In genomic region chr14:90382491-90383125, GRCh38 we compare ENCODE assay signal across 2 cellular contexts.
TF ChIP-seq lines count a peak whose summit lies in the region.

No MANE protein-coding gene starts in this region.

TF ChIP-seq in HEK293, 187 proteins besides CTCF, POLR2A, EP300 and RAD21:
- TF ChIP-seq ZBTB44 (tag by site-specific recombination; IDR thresholded peaks at IDR 0.05): no peak
- 0 out of 2 replicates have a peak, but pooled peaks have one; percentile 22 for TF ChIP-seq ZSCAN23 (tag by site-specific recombination; IDR thresholded peaks at IDR 0.05)
- TF ChIP-seq GFI1B (tag by site-specific recombination; IDR thresholded peaks at IDR 0.05): 0 out of 2 replicates have a peak, but pooled peaks have one; percentile 19
- no peak for TF ChIP-seq ZSCAN30 (tag by site-specific recombination; IDR thresholded peaks at IDR 0.05)
- no peak for TF ChIP-seq ZNF146 (tag by site-specific recombination; IDR thresholded peaks at IDR 0.05)
- TF ChIP-seq ZNF37A (tag by site-specific recombination; IDR thresholded peaks at IDR 0.05): no peak; the same call in 1 of the 2 replicates
- TF ChIP-seq PRDM4 (tag by site-specific recombination; IDR thresholded peaks at IDR 0.05): peak; percentile 8; the same call in 1 of the 2 replicates
- TF ChIP-seq ZBTB20 (tag by site-specific recombination; IDR thresholded peaks at IDR 0.05): peak; percentile 91
- peak; percentile 92 for TF ChIP-seq ATF2 (tag by site-specific recombination; IDR thresholded peaks at IDR 0.05; ENCODE audit: low read depth)
- TF ChIP-seq KLF1 (tag by site-specific recombination; IDR thresholded peaks at IDR 0.05): no peak
- TF ChIP-seq PRDM6 (tag by site-specific recombination; IDR thresholded peaks at IDR 0.05): peak; percentile 78
- TF ChIP-seq ZNF768 (tag by site-specific recombination; IDR thresholded peaks at IDR 0.05): 0 out of 2 replicates have a peak, but pooled peaks have one; percentile 3
- no peak for TF ChIP-seq ZNF48 (tag by site-specific recombination; IDR thresholded peaks at IDR 0.05)
- peak; percentile 72 for TF ChIP-seq IKZF3 (tag by site-specific recombination; IDR thresholded peaks at IDR 0.05)
- no peak for TF ChIP-seq ZNF830 (tag by site-specific recombination; IDR thresholded peaks at IDR 0.05; ENCODE audit: low read depth)
- TF ChIP-seq ZBTB21 (tag by site-specific recombination; IDR thresholded peaks at IDR 0.05): peak; percentile 74
- no peak for TF ChIP-seq OVOL3 (tag by site-specific recombination; IDR thresholded peaks at IDR 0.05)
- TF ChIP-seq ZNF335 (tag by site-specific recombination; conservative IDR thresholded peaks at IDR 0.05): peak; percentile 87

TF ChIP-seq in H1, 55 proteins besides CTCF, POLR2A, EP300 and RAD21:
- TF ChIP-seq EZH2 (IDR thresholded peaks at IDR 0.05; ENCODE audit: low read depth, low read length, severe bottlenecking) (no peak), POLR2AphosphoS5 (IDR thresholded peaks at IDR 0.05; ENCODE audit: low read depth, low read length) (no peak), JUND (IDR thresholded peaks at IDR 0.05; ENCODE audit: low read length) (0 out of 2 replicates have a peak, but pooled peaks have one; percentile 5), ATF2 (IDR thresholded peaks at IDR 0.05; ENCODE audit: low read length) (peak; percentile 79; the same call in 1 of the 2 replicates), KDM4A (IDR thresholded peaks at IDR 0.05; ENCODE audit: low read depth, low read length, severe bottlenecking) (peak; percentile 25), RBBP5 (IDR thresholded peaks at IDR 0.05; ENCODE audit: borderline replicate concordance, low read depth, low read length) (0 out of 2 replicates have a peak, but pooled peaks have one; percentile 11), BCL11A (IDR thresholded peaks at IDR 0.05; ENCODE audit: low read depth in 2 of 2, low read length in 2 of 2) (no peak), EGR1 (IDR thresholded peaks at IDR 0.05; ENCODE audit: borderline replicate concordance, low read depth, low read length) (no peak), TAF1 (IDR thresholded peaks at IDR 0.05; ENCODE audit: low read depth, low read length) (peak; percentile 60), SIX5 (IDR thresholded peaks at IDR 0.05; ENCODE audit: low read depth, low read length) (no peak), CHD1 (IDR thresholded peaks at IDR 0.05; ENCODE audit: low read depth, low read length) (no peak), ASH2L (IDR thresholded peaks at IDR 0.05; ENCODE audit: low read length) (peak; percentile 42), PHF8 (conservative IDR thresholded peaks at IDR 0.05; ENCODE audit: low read depth, low read length) (peak; percentile 30; the same call in 1 of the 2 replicates), CTBP2 (IDR thresholded peaks at IDR 0.05; ENCODE audit: borderline replicate concordance, insufficient read depth, insufficient read length, low read length) (no peak), HDAC2 (IDR thresholded peaks at IDR 0.05; ENCODE audit: borderline replicate concordance in 1 of 2, low read depth in 2 of 2, low read length in 2 of 2) (no peak), RXRA (IDR thresholded peaks at IDR 0.05; ENCODE audit: insufficient read depth, low read depth, low read length) (no peak), CREB1 (IDR thresholded peaks at IDR 0.05) (peak; percentile 71), SAP30 (IDR thresholded peaks at IDR 0.05; ENCODE audit: insufficient read depth, insufficient replicate concordance, low read length) (peak; percentile 47), CBX8 (IDR thresholded peaks at IDR 0.05; ENCODE audit: borderline replicate concordance, low read depth, low read length) (no peak)
TF ChIP-seq in H1: peak in this region for 9.
